Comparison of ENCODE assay signal across 11 cellular contexts in the genomic region with DNA sequence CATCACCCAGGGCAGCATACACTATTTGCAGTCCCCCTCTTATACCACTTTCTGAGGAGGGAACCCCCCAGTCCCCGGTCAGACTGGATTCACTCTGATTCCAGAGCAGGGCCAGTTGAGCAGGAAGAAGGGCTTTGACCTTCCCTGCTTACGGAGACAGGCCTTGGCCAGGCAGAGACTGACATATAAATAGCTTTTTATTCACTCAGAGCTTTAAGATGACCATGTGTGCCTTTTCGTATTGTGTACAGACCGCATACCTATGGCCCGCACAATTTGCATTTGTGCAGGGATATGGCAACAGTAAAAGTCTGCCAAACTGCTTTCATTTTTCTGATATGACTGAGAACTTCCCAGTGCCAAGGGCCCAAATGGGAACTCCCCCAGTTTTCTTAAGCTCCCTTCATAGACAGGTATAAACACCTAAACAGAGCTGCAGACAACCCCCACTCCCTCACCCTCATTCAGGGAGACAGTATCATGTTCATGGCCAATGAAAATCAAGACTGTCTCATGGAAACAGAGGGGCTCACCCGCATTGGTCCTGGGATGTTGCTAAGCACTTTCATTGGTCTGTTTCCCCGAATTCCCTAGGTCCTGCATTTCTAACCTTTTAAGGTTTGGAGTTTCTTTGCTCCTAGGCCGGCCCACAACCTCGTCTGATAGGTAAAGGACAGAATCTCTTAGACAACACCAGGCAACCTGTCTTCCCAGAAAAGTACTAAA.
DNase-seq lines count a peak whose midpoint lies in the region; ATAC-seq and TF ChIP-seq lines count a peak whose summit lies in the region.
"Had no signal": no experiment of that assay in that cellular context is flagged by ENCODE, and none has a peak within 500 bp of the region (broad histone marks: within the 10 kb centered on the region; RNA-seq: fewer than 3 reads in every experiment).

No MANE protein-coding gene starts in this region.

- H3K27ac ChIP-seq in HUES6 (ENCODE audit: low read depth, low read length): peak overlapping the region; percentile 88
- H3K27ac ChIP-seq in right atrium auricular region: no peak overlapping the region
- H3K27ac ChIP-seq in skin epidermis: peak overlapping the region in 11 of 21 experiments; percentile 8 to 62 (median 44)

- no peaks in the 10 kb centered on the region for H3K36me3 Mint-ChIP-seq in T-cell
- H3K36me3 Mint-ChIP-seq: naive thymus-derived CD8-positive, alpha-beta T cell had no signal

- peaks cover 22 to 60% (median 23%) of the 10 kb centered on the region in 3 donors for H3K4me1 Mint-ChIP-seq in T-cell

- H3K27me3 ChIP-seq in HUES6 (ENCODE audit: control insufficient read depth, insufficient read depth, low read length) (no peaks in the 10 kb centered on the region), right atrium auricular region (no peaks in the 10 kb centered on the region)

- peak overlapping the region; percentile 4 to 43 for H3K27ac Mint-ChIP-seq in T-cell
- H3K27ac Mint-ChIP-seq: activated naive CD4-positive, alpha-beta T cell treated with anti-CD3 and anti-CD28 coated beads for 36 hours had no signal

- no peaks in the 10 kb centered on the region for H3K9me3 Mint-ChIP-seq in T-cell
- H3K9me3 Mint-ChIP-seq: activated naive CD4-positive, alpha-beta T cell treated with anti-CD3 and anti-CD28 coated beads for 36 hours; naive thymus-derived CD8-positive, alpha-beta T cell had no signal

- TF ChIP-seq CTCF in right atrium auricular region (IDR thresholded peaks at IDR 0.05): no peak

- H3K4me3 ChIP-seq in HUES6 (ENCODE audit: low read depth, low read length) (no peak overlapping the region), right atrium auricular region (no peak overlapping the region), skin epidermis (no peak overlapping the region)

- POLR2A ChIA-PET in T-cell (lab: Charles Lee): no interaction called here

- H3K9ac ChIP-seq in HUES6 (ENCODE audit: low read length): peak overlapping the region; percentile 78

- peaks cover 27% of the 10 kb centered on the region for H3K4me1 ChIP-seq in HUES6 (ENCODE audit: control insufficient read depth, insufficient read depth, low read length)
- H3K4me1 ChIP-seq in right atrium auricular region: peaks cover 0 to 8% of the 10 kb centered on the region in 2 donors

- DNase-seq in T-cell: no peak
- peak; percentile 32 for DNase-seq in right atrium auricular region (ENCODE audit: low spot score)
- DNase-seq in activated T-cell treated with anti-CD3 and anti-CD28 coated beads, Interleukin-2, amount 50 U/mL, for 1 hour: no peak
- DNase-seq in germinal center (ENCODE audit: low spot score): no peak
- DNase-seq: activated naive CD4-positive, alpha-beta T cell treated with anti-CD3 and anti-CD28 coated beads for 36 hours; naive thymus-derived CD8-positive, alpha-beta T cell; NCI-H1417 had no signal

- ATAC-seq in T-cell (replicated peaks in 1 of 4): no peak
- ATAC-seq in GM19324 (IDR thresholded peaks at IDR 0.05; ENCODE audit: low FRiP score, unreplicated experiment): no peak
- no peak for ATAC-seq in HG03159 (IDR thresholded peaks at IDR 0.05; ENCODE audit: unreplicated experiment)
- ATAC-seq: naive thymus-derived CD8-positive, alpha-beta T cell had no signal

- H3K9me3 ChIP-seq in HUES6 (ENCODE audit: control insufficient read depth, insufficient read depth, low read depth, low read length): no peaks in the 10 kb centered on the region; the same call in 1 of the 2 replicates
- H3K9me3 ChIP-seq in right atrium auricular region: no peaks in the 10 kb centered on the region

- H3K27me3 Mint-ChIP-seq in T-cell: peaks cover 0 to 22% of the 10 kb centered on the region in 2 donors

- H3K36me3 ChIP-seq in HUES6 (ENCODE audit: control insufficient read depth, insufficient read depth, low read length) (no peaks in the 10 kb centered on the region), right atrium auricular region (no peaks in the 10 kb centered on the region)

- no peak overlapping the region for H3K4me3 Mint-ChIP-seq in T-cell
- H3K4me3 Mint-ChIP-seq: activated naive CD4-positive, alpha-beta T cell treated with anti-CD3 and anti-CD28 coated beads for 36 hours had no signal

- CTCF ChIA-PET in T-cell (lab: Charles Lee): interaction anchor here in 1 of 2 donors (0.6 kb wide), 1 partner anchor 52 kb away, joined by 5 read pairs; no protein-coding TSS in a partner anchor

Comparison
In these comparisons a context has a peak if more than half of its experiments do, and no peak if none do; other contexts are left out.
1. H3K27ac ChIP-seq: peak in HUES6 (single experiment) and skin epidermis (11 of 21); none in right atrium auricular region (0 of 2).